29 cellular contexts compared by ENCODE assay signal in the genomic region with DNA sequence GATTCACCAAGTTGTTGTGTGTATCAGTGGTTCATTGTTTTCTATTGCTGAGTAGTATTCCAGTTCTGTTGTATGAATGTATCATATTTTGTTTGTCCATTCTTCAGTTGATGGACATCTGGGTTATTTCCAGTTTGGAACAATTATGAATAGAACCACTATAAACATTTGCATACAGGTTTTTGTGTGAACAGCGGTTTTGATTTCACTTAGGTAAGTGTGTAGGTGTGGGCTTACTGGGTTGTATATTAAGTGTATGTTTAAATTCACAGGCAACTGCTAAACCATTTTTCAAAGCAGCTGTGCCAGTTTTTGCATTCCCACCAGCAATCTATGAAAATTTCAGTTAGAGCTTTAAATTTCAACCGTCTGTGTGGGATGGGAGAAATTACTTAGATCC.
"Had no signal": no experiment of that assay in that cellular context is flagged by ENCODE, and none has a peak within 500 bp of the region (broad histone marks: within the 10 kb centered on the region; RNA-seq: fewer than 3 reads in every experiment).

No MANE protein-coding gene starts in this region.

- DNase-seq: activated CD4-positive, alpha-beta memory T cell treated with anti-CD3 and anti-CD28 coated beads for 36 hours; activated CD4-positive, alpha-beta T cell treated with anti-CD3 and anti-CD28 coated beads for 36 hours; activated CD4-positive, alpha-beta T cell treated with anti-CD3 and anti-CD28 coated beads, Interleukin-2, amount 10 ng/mL, durations not matched to agents 24 days and 14 days; activated CD4-positive, CD25-positive, alpha-beta regulatory T cell; activated CD4-positive, CD25-positive, alpha-beta regulatory T cell treated with anti-CD3 and anti-CD28 coated beads, Interleukin-2, amount 50 U/mL, for 72 hours; activated CD8-positive, alpha-beta memory T cell treated with anti-CD3 and anti-CD28 coated beads, Interleukin-2, amount 10 ng/mL, durations not matched to agents 7 days and 5 days; activated CD8-positive, alpha-beta memory T cell treated with anti-CD3 and anti-CD28 coated beads, Interleukin-2, amount 50 U/mL, for 4 hours; activated CD8-positive, alpha-beta T cell treated with anti-CD3 and anti-CD28 coated beads, Interleukin-2, amount 10 ng/mL, durations not matched to agents 7 days and 5 days; activated effector memory CD4-positive, alpha-beta T cell treated with anti-CD3 and anti-CD28 coated beads, Interleukin-2, amount 50 U/mL, for 16 hours; activated naive CD4-positive, alpha-beta T cell treated with anti-CD3 and anti-CD28 coated beads for 36 hours; activated naive CD8-positive, alpha-beta T cell treated with anti-CD3 and anti-CD28 coated beads for 36 hours; activated naive CD8-positive, alpha-beta T cell treated with anti-CD3 and anti-CD28 coated beads, Interleukin-2, amount 50 U/mL, for 24 hours; activated T-cell treated with anti-CD3 and anti-CD28 coated beads, Interleukin-2, amount 50 U/mL, for 1 hour; activated T-cell treated with anti-CD3 and anti-CD28 coated beads, Interleukin-2, amount 50 U/mL, for 48 hours; adrenal gland; amygdala; aorta; body of pancreas; caudate nucleus; cortex of kidney; dermis blood vessel endothelial cell; effector CD4-positive, alpha-beta T cell; effector memory CD8-positive, alpha-beta T cell; erythroblast; foreskin keratinocyte; heart right ventricle; T1000; WERI-Rb-1 had no signal

- ATAC-seq: activated CD4-positive, alpha-beta T cell treated with anti-CD3 and anti-CD28 coated beads for 36 hours; activated CD8-positive, alpha-beta memory T cell treated with anti-CD3 and anti-CD28 coated beads, Interleukin-2, amount 10 ng/mL, durations not matched to agents 7 days and 5 days; activated CD8-positive, alpha-beta T cell treated with anti-CD3 and anti-CD28 coated beads, Interleukin-2, amount 10 ng/mL, durations not matched to agents 7 days and 5 days; activated naive CD8-positive, alpha-beta T cell treated with anti-CD3 and anti-CD28 coated beads, Interleukin-2, amount 50 U/mL, for 24 hours; body of pancreas; effector memory CD8-positive, alpha-beta T cell; foreskin keratinocyte; gastroesophageal sphincter; heart right ventricle had no signal
